Comparison of ENCODE assay signal across 21 cellular contexts in genomic region chr7:121490309-121490708, GRCh38.
DNase-seq lines count a peak whose midpoint lies in the region; ATAC-seq, FAIRE-seq and TF ChIP-seq lines count a peak whose summit lies in the region.
"Had no signal": no experiment of that assay in that cellular context is flagged by ENCODE, and none has a peak within 500 bp of the region (broad histone marks: within the 10 kb centered on the region; RNA-seq: fewer than 3 reads in every experiment).

No MANE protein-coding gene starts in this region.

- H3F3A ChIP-seq in smooth muscle cell (ENCODE audit: low read depth) = peaks cover 4% of the 10 kb centered on the region
- H3F3A ChIP-seq in SK-N-SH (replicated peaks; ENCODE audit: insufficient read depth) = peaks cover 32% of the 10 kb centered on the region

- no peaks in the 10 kb centered on the region for H3K36me3 ChIP-seq in HepG2 (replicated peaks in 1 of 2; ENCODE audit: control insufficient read depth in 1 of 2, insufficient read depth in 2 of 2, low read length in 2 of 2)
- no peaks in the 10 kb centered on the region for H3K36me3 ChIP-seq in right lobe of liver
- H3K36me3 ChIP-seq in K562 (ENCODE audit: control insufficient read depth, insufficient read depth, low read length) = no peaks in the 10 kb centered on the region
- H3K36me3 ChIP-seq in smooth muscle cell (ENCODE audit: low read depth) = peaks cover 11% of the 10 kb centered on the region
- H3K36me3 ChIP-seq in SK-N-SH (replicated peaks in 1 of 2; ENCODE audit: control insufficient read depth in 1 of 2, insufficient read depth in 2 of 2, low read length in 1 of 2) = no peaks in the 10 kb centered on the region
- H3K36me3 ChIP-seq in heart left ventricle = no peaks in the 10 kb centered on the region
- H3K36me3 ChIP-seq: BLaER1 treated with 17β-estradiol and CSF1 and Interleukin-3, amounts not matched to agents 10 nM and 100 nM had no signal

- H3K79me2 ChIP-seq in HepG2 (ENCODE audit: insufficient read depth, low read length) (no peaks in the 10 kb centered on the region), K562 (ENCODE audit: control insufficient read depth, insufficient read depth, low read length) (no peaks in the 10 kb centered on the region), smooth muscle cell (ENCODE audit: low read depth) (peaks cover 95% of the 10 kb centered on the region), SK-N-SH (ENCODE audit: insufficient read depth) (no peaks in the 10 kb centered on the region)

- FAIRE-seq in HepG2 (lab: Jason Lieb, UNC) (no peak), K562 (lab: Jason Lieb, UNC) (no peak)
- FAIRE-seq: A549, D721Med, G401.6, GM12891, GM19239 had no signal

- TF ChIP-seq RAD21 in HepG2 (CRISPR knock-in tag; IDR thresholded peaks at IDR 0.05) (no peak), K562 (CRISPR knock-in tag; conservative IDR thresholded peaks at IDR 0.05 in 1 of 2, IDR thresholded peaks at IDR 0.05 in 1 of 2) (no peak), SK-N-SH (IDR thresholded peaks at IDR 0.05; ENCODE audit: low read length) (no peak)

- in situ Hi-C loops in HepG2 (cut with HindIII; ENCODE audit: extremely low pct_ligation_motif_present, low pct_unique_long_range_greater_than_20kb) = no loop called here
- in situ Hi-C loops in K562 (cut with MboI) = no loop called here

- POLR2A ChIA-PET in HepG2 (lab: Yijun Ruan, JAX) (no interaction called here), K562 (lab: Yijun Ruan, JAX) (no interaction called here), SK-N-SH (lab: Yijun Ruan, JAX) (no interaction called here)

- TF ChIP-seq POLR2A in HepG2 (IDR thresholded peaks at IDR 0.05; ENCODE audit: insufficient read depth in 1 of 2, low read depth in 2 of 2, low read length in 2 of 2) (no peak), right lobe of liver (IDR thresholded peaks at IDR 0.05) (no peak), K562 (conservative IDR thresholded peaks at IDR 0.05) (no peak), heart left ventricle (IDR thresholded peaks at IDR 0.05) (no peak)

- TF ChIP-seq CTCF in HepG2 (CRISPR knock-in tag; IDR thresholded peaks at IDR 0.05) (no peak), right lobe of liver (IDR thresholded peaks at IDR 0.05) (no peak), K562 (IDR thresholded peaks at IDR 0.05 in 2 of 3, conservative IDR thresholded peaks at IDR 0.05 in 1 of 3; ENCODE audit: insufficient read depth in 2 of 3, low read depth in 1 of 3, low read length in 3 of 3) (no peak), smooth muscle cell (IDR thresholded peaks at IDR 0.05; ENCODE audit: borderline replicate concordance, insufficient read depth, poor library complexity, severe bottlenecking) (no peak), SK-N-SH (IDR thresholded peaks at IDR 0.05) (no peak), heart left ventricle (IDR thresholded peaks at IDR 0.05) (no peak)

- intact Hi-C loops in HepG2 (cut with micrococcal nuclease; ENCODE audit: unreplicated experiment) = no loop called here
- intact Hi-C loops in right lobe of liver (cut with DNase I) = no loop called here
- intact Hi-C loops in K562 (cut with micrococcal nuclease) = no loop called here
- intact Hi-C loops in heart left ventricle (cut with DNase I) = no loop called here

- H3K9me2 ChIP-seq in SK-N-SH = no peaks in the 10 kb centered on the region

- CTCF ChIA-PET in HepG2 (lab: Yijun Ruan, JAX; ENCODE audit: low intra/inter-chr PET ratio, low total read pairs) (no interaction called here), K562 (lab: Yijun Ruan, JAX; ENCODE audit: low intra/inter-chr PET ratio) (no interaction called here), SK-N-SH (lab: Yijun Ruan, JAX) (no interaction called here)

- no peak overlapping the region for H3K4me3 ChIP-seq in HepG2 (replicated peaks in 1 of 3; ENCODE audit: insufficient read depth in 1 of 3, low read depth in 2 of 3, low read length in 3 of 3)
- no peak overlapping the region for H3K4me3 ChIP-seq in right lobe of liver
- H3K4me3 ChIP-seq in K562 = no peak overlapping the region
- H3K4me3 ChIP-seq in smooth muscle cell = no peak overlapping the region
- H3K4me3 ChIP-seq in SK-N-SH (ENCODE audit: low read depth in 2 of 2, low read length in 1 of 2) = no peak overlapping the region
- H3K4me3 ChIP-seq in heart left ventricle = no peak overlapping the region
- H3K4me3 ChIP-seq: A549; BLaER1 treated with 17β-estradiol and CSF1 and Interleukin-3, amounts not matched to agents 10 nM and 100 nM had no signal

- H3K4me1 ChIP-seq in HepG2 (ENCODE audit: insufficient read depth, low read length) (no peaks in the 10 kb centered on the region), right lobe of liver (peaks cover 0 to 6% (median 0%) of the 10 kb centered on the region in 4 donors), K562 (replicated peaks in 1 of 2; ENCODE audit: control insufficient read depth in 2 of 2, insufficient read depth in 2 of 2, low read length in 2 of 2) (no peaks in the 10 kb centered on the region), smooth muscle cell (ENCODE audit: low read depth) (no peaks in the 10 kb centered on the region), SK-N-SH (ENCODE audit: control insufficient read depth in 1 of 2, insufficient read depth in 2 of 2, low read depth in 1 of 2, low read length in 1 of 2) (peaks cover 10 to 33% of the 10 kb centered on the region in 2 experiments; a peak in 3 of 4 replicates), heart left ventricle (peaks cover 0 to 5% (median 0%) of the 10 kb centered on the region in 12 donors)
- H3K4me1 ChIP-seq: A549; BLaER1 treated with 17β-estradiol and CSF1 and Interleukin-3, amounts not matched to agents 10 nM and 100 nM; Caco-2 had no signal

- H3K9ac ChIP-seq in HepG2 (ENCODE audit: insufficient read depth, low read depth, low read length) (no peak overlapping the region), K562 (ENCODE audit: insufficient read depth in 1 of 2, low read depth in 2 of 2, low read length in 2 of 2) (no peak overlapping the region), smooth muscle cell (ENCODE audit: low read depth) (no peak overlapping the region), SK-N-SH (no peak overlapping the region)
- H3K9ac ChIP-seq: BLaER1 treated with 17β-estradiol and CSF1 and Interleukin-3, amounts not matched to agents 10 nM and 100 nM had no signal

- no peaks in the 10 kb centered on the region for H4K20me1 ChIP-seq in HepG2 (ENCODE audit: insufficient read depth, low read length)
- H4K20me1 ChIP-seq in K562 (replicated peaks; ENCODE audit: control insufficient read depth, insufficient read depth, low read length) = no peaks in the 10 kb centered on the region
- peaks cover 100% of the 10 kb centered on the region for H4K20me1 ChIP-seq in smooth muscle cell (ENCODE audit: low read depth)
- H4K20me1 ChIP-seq in SK-N-SH (ENCODE audit: insufficient read depth) = no peaks in the 10 kb centered on the region
- H4K20me1 ChIP-seq: BLaER1 treated with 17β-estradiol and CSF1 and Interleukin-3, amounts not matched to agents 10 nM and 100 nM had no signal

- no peaks in the 10 kb centered on the region for H3K9me1 ChIP-seq in K562 (ENCODE audit: control insufficient read depth, insufficient read depth, low read length)

- under 1% methylated on average over 5 of the region's 5 CpGs for WGBS in HepG2 (ENCODE audit: low lambda C conversion rate)
- 66% methylated on average over 5 of the region's 5 CpGs for WGBS in right lobe of liver (ENCODE audit: insufficient coverage, low coverage, low lambda C conversion rate, missing lambda C conversion rate)
- 0% methylated on average over 5 of the region's 5 CpGs for WGBS in K562 (ENCODE audit: insufficient coverage, low coverage, missing lambda C conversion rate)
- 95% methylated on average over 5 of the region's 5 CpGs for WGBS in smooth muscle cell (ENCODE audit: low lambda C conversion rate)
- WGBS in SK-N-SH (ENCODE audit: low lambda C conversion rate) = 65% methylated on average over 5 of the region's 5 CpGs
- WGBS in heart left ventricle, 4 donors = 72 to 89% (median 88%) methylated on average over 5 of the region's 5 CpGs

- ATAC-seq in HepG2 = no peak
- no peak for ATAC-seq in right lobe of liver
- no peak for ATAC-seq in K562
- ATAC-seq in heart left ventricle = no peak
- ATAC-seq: A549; CD8-positive, alpha-beta T cell had no signal

- no peak overlapping the region for H2AFZ ChIP-seq in HepG2 (ENCODE audit: low read length)
- no peak overlapping the region for H2AFZ ChIP-seq in K562 (ENCODE audit: low read depth, low read length)
- no peak overlapping the region for H2AFZ ChIP-seq in smooth muscle cell (ENCODE audit: low read depth)
- no peak overlapping the region for H2AFZ ChIP-seq in SK-N-SH (ENCODE audit: low read depth)

- H3K4me2 ChIP-seq in HepG2 (ENCODE audit: low read depth, low read length) = no peak overlapping the region
- no peak overlapping the region for H3K4me2 ChIP-seq in K562 (ENCODE audit: insufficient read depth, low read length)
- peak overlapping the region; percentile 19 for H3K4me2 ChIP-seq in smooth muscle cell
- no peak overlapping the region for H3K4me2 ChIP-seq in SK-N-SH
- H3K4me2 ChIP-seq: A549; BLaER1 treated with 17β-estradiol and CSF1 and Interleukin-3, amounts not matched to agents 10 nM and 100 nM had no signal

- TF ChIP-seq EP300 in HepG2 (IDR thresholded peaks at IDR 0.05; ENCODE audit: low read depth in 2 of 2, low read length in 2 of 2) (no peak), HepG2 (CRISPR knock-in tag; IDR thresholded peaks at IDR 0.05; ENCODE audit: borderline replicate concordance) (no peak), K562 (IDR thresholded peaks at IDR 0.05; ENCODE audit: low read length) (no peak), SK-N-SH (IDR thresholded peaks at IDR 0.05; ENCODE audit: borderline replicate concordance in 1 of 2, low read depth in 1 of 2, low read length in 1 of 2) (no peak)

- no peak overlapping the region for H3K27ac ChIP-seq in HepG2 (ENCODE audit: extremely low read length, insufficient read depth, low read length)
- no peak overlapping the region for H3K27ac ChIP-seq in right lobe of liver
- H3K27ac ChIP-seq in K562 (ENCODE audit: extremely low read depth, low read depth, low read length) = no peak overlapping the region
- H3K27ac ChIP-seq in smooth muscle cell (ENCODE audit: low read depth) = peak overlapping the region; percentile 18
- H3K27ac ChIP-seq in SK-N-SH (ENCODE audit: low read depth in 2 of 2, low read length in 1 of 2) = no peak overlapping the region
- H3K27ac ChIP-seq in heart left ventricle = no peak overlapping the region
- H3K27ac ChIP-seq: 22Rv1; A549; BLaER1 treated with 17β-estradiol and CSF1 and Interleukin-3, amounts not matched to agents 10 nM and 100 nM; C4-2B had no signal

- no peaks in the 10 kb centered on the region for H3K9me3 ChIP-seq in HepG2 (ENCODE audit: low read length)
- H3K9me3 ChIP-seq in right lobe of liver = no peaks in the 10 kb centered on the region
- H3K9me3 ChIP-seq in K562 (replicated peaks; ENCODE audit: control insufficient read depth, insufficient read depth, low read depth, low read length) = no peaks in the 10 kb centered on the region
- no peaks in the 10 kb centered on the region for H3K9me3 ChIP-seq in smooth muscle cell (replicated peaks; ENCODE audit: low read depth)
- no peaks in the 10 kb centered on the region for H3K9me3 ChIP-seq in SK-N-SH
- no peaks in the 10 kb centered on the region for H3K9me3 ChIP-seq in heart left ventricle
- H3K9me3 ChIP-seq: A549; BLaER1 treated with 17β-estradiol and CSF1 and Interleukin-3, amounts not matched to agents 10 nM and 100 nM; Caco-2 had no signal

- BruUV-seq in HepG2 (replicated peaks; lab: Mats Ljungman, UMichigan) (no TSS peak), K562 (replicated peaks; lab: Mats Ljungman, UMichigan) (no TSS peak)

- H3K27me3 ChIP-seq in HepG2 (ENCODE audit: control insufficient read depth in 1 of 2, insufficient read depth in 2 of 2, low read length in 2 of 2) (no peaks in the 10 kb centered on the region; a peak in 1 of 5 replicates), right lobe of liver (no peaks in the 10 kb centered on the region), K562 (ENCODE audit: control insufficient read depth in 2 of 2, insufficient read depth in 2 of 2, low read length in 2 of 2) (no peaks in the 10 kb centered on the region), smooth muscle cell (ENCODE audit: low read depth) (no peaks in the 10 kb centered on the region), SK-N-SH (ENCODE audit: insufficient read depth) (no peaks in the 10 kb centered on the region), heart left ventricle (no peaks in the 10 kb centered on the region)
- H3K27me3 ChIP-seq: BLaER1 treated with 17β-estradiol and CSF1 and Interleukin-3, amounts not matched to agents 10 nM and 100 nM had no signal

- DNase-seq in HepG2 (ENCODE audit: low spot score) = no peak
- DNase-seq in right lobe of liver = no peak
- DNase-seq in K562 (ENCODE audit: extremely low read depth in 1 of 4, low spot score in 3 of 4) = no peak
- no peak for DNase-seq in smooth muscle cell (lab: John Stamatoyannopoulos, UW; ENCODE audit: unreplicated experiment)
- DNase-seq in SK-N-SH = no peak
- no peak for DNase-seq in heart left ventricle
- DNase-seq: AML-193; Caco-2; Calu3; CD4-positive, alpha-beta T cell; CD8-positive, alpha-beta T cell; DMS79 treated with DMSO at 0.1 percent for 48 hours; GF-D8 had no signal

Comparison
In these comparisons a context has a peak if more than half of its experiments do, and no peak if none do; other contexts are left out.
1. Of the 241 proteins assayed by ChIP-seq in both HepG2 and K562: peak only in HepG2: none; only in K562: CEBPG; in both: CEBPB; in neither: 239.